23 cellular contexts compared by ENCODE assay signal in the genomic region with DNA sequence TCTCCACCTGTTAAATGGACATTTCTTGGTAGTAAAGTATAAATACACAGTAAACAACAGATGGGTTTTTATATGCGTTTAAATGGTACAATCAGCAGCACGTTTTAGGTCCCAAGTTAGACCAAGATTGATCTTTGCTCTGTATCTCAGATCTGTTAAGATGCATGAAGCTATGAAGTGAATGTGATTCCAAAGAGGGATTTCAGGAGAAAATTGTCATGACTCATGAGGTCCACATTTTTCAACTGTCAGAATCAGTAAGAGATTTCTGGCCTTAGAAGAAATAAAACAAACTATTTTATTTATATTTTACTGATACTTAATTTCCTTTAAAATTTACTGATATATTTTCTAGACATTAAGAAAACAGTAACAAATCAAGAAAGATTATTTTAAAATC.
DNase-seq lines count a peak whose midpoint lies in the region; ATAC-seq, FAIRE-seq and TF ChIP-seq lines count a peak whose summit lies in the region.
"Had no signal": no experiment of that assay in that cellular context is flagged by ENCODE, and none has a peak within 500 bp of the region (broad histone marks: within the 10 kb centered on the region; RNA-seq: fewer than 3 reads in every experiment).

No MANE protein-coding gene starts in this region.

- H3K4me1 Mint-ChIP-seq in stimulated activated memory B cell treated with anti-CD40 and anti-IgM and Interleukin-4, amounts not matched to agents 10 μg/mL and 1 μg/mL and 100 μg/mL, for 72 hours: peaks cover 15% of the 10 kb centered on the region

- no peaks in the 10 kb centered on the region for H3K9me3 ChIP-seq in adrenal gland (replicated peaks in 1 of 3)
- H3K9me3 ChIP-seq: A549 had no signal

- H3K27ac ChIP-seq in adrenal gland: no peak overlapping the region
- H3K27ac ChIP-seq: BLaER1 treated with 17β-estradiol and CSF1 and Interleukin-3, amounts not matched to agents 10 nM and 100 nM; RWPE1 had no signal

- H3K36me3 ChIP-seq in adrenal gland (replicated peaks in 1 of 2): no peaks in the 10 kb centered on the region
- H3K36me3 ChIP-seq: BLaER1 treated with 17β-estradiol and CSF1 and Interleukin-3, amounts not matched to agents 10 nM and 100 nM had no signal

- WGBS in adrenal gland, 4 donors: 66 to 90% (median 81%) methylated on average over 2 of the region's 2 CpGs

- peak; percentile 41 for FAIRE-seq in H54 (lab: Jason Lieb, UNC)
- FAIRE-seq: A549, H1, HepG2 had no signal

- H3K4me3 ChIP-seq in adrenal gland: no peak overlapping the region
- H3K4me3 ChIP-seq: A549; BLaER1 treated with 17β-estradiol and CSF1 and Interleukin-3, amounts not matched to agents 10 nM and 100 nM had no signal

- DNase-seq in H54 (ENCODE audit: insufficient read length, low spot score) (no peak), fibroblast of peridontal ligament (ENCODE audit: extremely low read depth) (peak; percentile 14), adrenal gland (no peak)
- DNase-seq in stimulated activated CD4-positive, alpha-beta T cell treated with anti-CD3 and anti-CD28 coated beads, Interleukin-4, amount 100 ng/mL, for 1 hour: no peak
- DNase-seq: CD4-positive, alpha-beta T cell; DMS53; GF-D8; NCI-H1105 treated with DMSO at 0.1 percent for 48 hours; NCI-H146; NCI-H2029 treated with DMSO at 0.1 percent for 48 hours; NCI-H2227 treated with DMSO at 0.1 percent for 48 hours; NCI-H69; SHP77; SW 1271 had no signal

- peak overlapping the region; percentile 91 for H3K27ac Mint-ChIP-seq in stimulated activated memory B cell treated with anti-CD40 and anti-IgM and Interleukin-4, amounts not matched to agents 10 μg/mL and 1 μg/mL and 100 μg/mL, for 72 hours
- H3K27ac Mint-ChIP-seq: CD4-positive, alpha-beta T cell had no signal

- intact Hi-C loops in adrenal gland (cut with DNase I): no loop called here

- H3K36me3 Mint-ChIP-seq in stimulated activated memory B cell treated with anti-CD40 and anti-IgM and Interleukin-4, amounts not matched to agents 10 μg/mL and 1 μg/mL and 100 μg/mL, for 72 hours: peaks cover 5% of the 10 kb centered on the region

- no peak overlapping the region for H3K4me3 Mint-ChIP-seq in stimulated activated memory B cell treated with anti-CD40 and anti-IgM and Interleukin-4, amounts not matched to agents 10 μg/mL and 1 μg/mL and 100 μg/mL, for 72 hours
- H3K4me3 Mint-ChIP-seq: CD4-positive, alpha-beta T cell had no signal

- peaks cover 3% of the 10 kb centered on the region for H3K9me3 Mint-ChIP-seq in stimulated activated memory B cell treated with anti-CD40 and anti-IgM and Interleukin-4, amounts not matched to agents 10 μg/mL and 1 μg/mL and 100 μg/mL, for 72 hours

- H3K4me1 ChIP-seq in adrenal gland (replicated peaks in 1 of 2): no peaks in the 10 kb centered on the region
- H3K4me1 ChIP-seq: A549 had no signal

- no peaks in the 10 kb centered on the region for H3K27me3 ChIP-seq in adrenal gland
- H3K27me3 ChIP-seq: BLaER1 treated with 17β-estradiol and CSF1 and Interleukin-3, amounts not matched to agents 10 nM and 100 nM had no signal

- no peaks in the 10 kb centered on the region for H3K27me3 Mint-ChIP-seq in stimulated activated memory B cell treated with anti-CD40 and anti-IgM and Interleukin-4, amounts not matched to agents 10 μg/mL and 1 μg/mL and 100 μg/mL, for 72 hours
- H3K27me3 Mint-ChIP-seq: CD4-positive, alpha-beta T cell had no signal

- peak; percentile 62 for ATAC-seq in SK-N-SH treated with all-trans-retinoic acid at 6 μM for 48 hours
- no peak for ATAC-seq in stimulated activated memory B cell treated with anti-CD40 and anti-IgM and Interleukin-4, amounts not matched to agents 10 μg/mL and 1 μg/mL and 100 μg/mL, for 72 hours
- no peak for ATAC-seq in HG02571 (IDR thresholded peaks at IDR 0.05; ENCODE audit: unreplicated experiment)
- ATAC-seq: HCT116, HepG2 had no signal

- TF ChIP-seq CTCF in adrenal gland (IDR thresholded peaks at IDR 0.05): no peak

- no peak for TF ChIP-seq POLR2A in H54 (IDR thresholded peaks at IDR 0.05; ENCODE audit: low read depth, low read length)
- no peak for TF ChIP-seq POLR2A in adrenal gland (IDR thresholded peaks at IDR 0.05)

TF ChIP-seq in SK-N-SH treated with all-trans-retinoic acid at 6 μM for 48 hours, 23 proteins besides CTCF, POLR2A, EP300 and RAD21:
- TF ChIP-seq OSR1 (CRISPR knock-in tag; IDR thresholded peaks at IDR 0.05): no peak
- no peak for TF ChIP-seq ARNTL (CRISPR knock-in tag; IDR thresholded peaks at IDR 0.05; ENCODE audit: borderline replicate concordance, low read depth)
- TF ChIP-seq, protein P1, sequence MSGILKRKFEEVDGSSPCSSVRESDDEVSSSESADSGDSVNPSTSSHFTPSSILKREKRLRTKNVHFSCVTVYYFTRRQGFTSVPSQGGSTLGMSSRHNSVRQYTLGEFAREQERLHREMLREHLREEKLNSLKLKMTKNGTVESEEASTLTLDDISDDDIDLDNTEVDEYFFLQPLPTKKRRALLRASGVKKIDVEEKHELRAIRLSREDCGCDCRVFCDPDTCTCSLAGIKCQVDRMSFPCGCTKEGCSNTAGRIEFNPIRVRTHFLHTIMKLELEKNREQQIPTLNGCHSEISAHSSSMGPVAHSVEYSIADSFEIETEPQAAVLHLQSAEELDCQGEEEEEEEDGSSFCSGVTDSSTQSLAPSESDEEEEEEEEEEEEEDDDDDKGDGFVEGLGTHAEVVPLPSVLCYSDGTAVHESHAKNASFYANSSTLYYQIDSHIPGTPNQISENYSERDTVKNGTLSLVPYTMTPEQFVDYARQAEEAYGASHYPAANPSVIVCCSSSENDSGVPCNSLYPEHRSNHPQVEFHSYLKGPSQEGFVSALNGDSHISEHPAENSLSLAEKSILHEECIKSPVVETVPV (CRISPR knock-in tag; IDR thresholded peaks at IDR 0.05): no peak
- no peak for TF ChIP-seq ESRRG (CRISPR knock-in tag; IDR thresholded peaks at IDR 0.05)
